8 cellular contexts compared by ENCODE assay signal in the genomic region with DNA sequence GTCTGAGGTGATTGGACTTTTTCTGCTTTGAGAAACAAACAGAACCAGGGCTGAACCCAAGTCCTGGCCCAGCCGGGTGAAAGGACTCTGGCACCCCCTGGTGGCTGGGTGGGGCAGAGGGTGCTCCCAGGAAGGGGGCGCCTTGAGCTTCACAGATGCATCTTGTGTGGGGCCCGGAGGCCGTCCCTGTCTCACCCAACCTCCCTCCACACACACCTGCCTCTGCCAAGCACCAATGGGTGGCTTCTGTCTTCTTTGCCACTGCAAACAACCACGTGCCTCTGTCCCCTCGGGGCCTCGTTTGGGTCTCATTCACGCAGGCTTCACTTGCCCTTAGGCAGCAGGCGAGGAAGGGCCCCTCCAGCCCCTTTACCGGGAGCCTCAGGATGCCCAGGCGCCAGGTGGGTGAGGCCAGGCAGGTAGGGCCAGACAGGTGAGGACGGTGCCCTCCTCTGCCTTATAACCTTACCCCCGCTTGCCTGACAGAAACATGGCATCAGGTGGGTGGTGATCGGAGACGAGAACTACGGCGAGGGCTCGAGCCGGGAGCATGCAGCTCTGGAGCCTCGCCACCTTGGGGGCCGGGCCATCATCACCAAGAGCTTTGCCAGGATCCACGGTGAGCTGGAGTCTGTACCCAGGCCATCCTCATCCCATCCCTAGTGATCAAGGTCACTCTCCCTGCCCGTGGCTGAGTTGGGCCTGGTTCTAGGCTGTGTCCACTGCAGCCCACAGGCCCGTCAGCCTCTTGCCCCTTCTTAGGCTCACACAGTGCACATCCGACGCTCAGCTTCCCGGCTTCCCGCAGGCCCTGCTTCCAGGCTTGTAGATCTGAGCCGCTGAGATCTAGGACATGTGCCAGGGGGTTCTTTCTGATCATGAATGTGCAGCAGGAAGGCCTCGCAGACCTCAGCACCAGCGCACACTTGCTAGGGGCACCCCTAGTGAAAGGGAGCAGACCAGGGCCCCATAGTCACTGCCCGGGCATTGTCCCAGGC. TPM values are rescaled to one million over a fixed set of nuclear protein-coding genes. Genes with fewer than 3 reads are reported as not detected.
A peak's percentile ranks its signal among the peaks of the same experiment; 100 is the strongest.
DNase-seq lines count a peak whose midpoint lies in the region; ATAC-seq and TF ChIP-seq lines count a peak whose summit lies in the region.

No MANE protein-coding gene starts in this region.

- H3K4me3 Mint-ChIP-seq in activated T-cell treated with anti-CD3 and anti-CD28 coated beads, Interleukin-2, amount 50 U/mL, for 24 hours: no peak overlapping the region

- H3K27ac Mint-ChIP-seq in activated T-cell treated with anti-CD3 and anti-CD28 coated beads, Interleukin-2, amount 50 U/mL, for 24 hours: peak overlapping the region; percentile 89

- H3K27me3 ChIP-seq in NT2/D1 (ENCODE audit: insufficient read depth, insufficient read length) (no peaks in the 10 kb centered on the region), fibroblast of lung (ENCODE audit: control insufficient read depth, insufficient read depth, low read length) (no peaks in the 10 kb centered on the region), parathyroid adenoma (ENCODE audit: control insufficient read depth, insufficient read depth, low read length) (no peaks in the 10 kb centered on the region), transverse colon (no peaks in the 10 kb centered on the region)

- 67 to 76% methylated on average over 3 to 29 of the region's 32 CpGs for WGBS in transverse colon (ENCODE audit: low coverage in 1 of 2), 2 donors

- H3K27ac ChIP-seq in fibroblast of lung (ENCODE audit: insufficient read depth, low read length) (no peak overlapping the region), parathyroid adenoma (peak overlapping the region; percentile 22), transverse colon (peak overlapping the region; percentile 75 to 86 (median 80))

- ATAC-seq in HG02610 (IDR thresholded peaks at IDR 0.05; ENCODE audit: unreplicated experiment): no peak

- H3K79me2 ChIP-seq in fibroblast of lung (ENCODE audit: control insufficient read depth, insufficient read depth, low read length) (peaks cover 11% of the 10 kb centered on the region), parathyroid adenoma (no peaks in the 10 kb centered on the region)

- CTCF ChIA-PET in GM10248 (lab: Yijun Ruan, JAX): interaction anchor here (0.6 to 9.7 kb wide), 37 partner anchors 8 to 604 kb away, joined by 3 to 190 read pairs (median 4); partner anchors contain the start of genes ACO2, PHF5A, TEF and ZC3H7B

- H3K4me2 ChIP-seq in fibroblast of lung (ENCODE audit: extremely low read depth, insufficient read depth, low read length): no peak overlapping the region
- H3K4me2 ChIP-seq in parathyroid adenoma (ENCODE audit: low read length): no peak overlapping the region

- no peaks in the 10 kb centered on the region for H3K27me3 Mint-ChIP-seq in activated T-cell treated with anti-CD3 and anti-CD28 coated beads, Interleukin-2, amount 50 U/mL, for 24 hours

- H3K9ac ChIP-seq in NT2/D1 (ENCODE audit: insufficient read length, low read depth) (peak overlapping the region; percentile 32), fibroblast of lung (ENCODE audit: insufficient read depth, low read length) (no peak overlapping the region), parathyroid adenoma (no peak overlapping the region)

- peaks cover 93% of the 10 kb centered on the region for H3K36me3 ChIP-seq in NT2/D1 (ENCODE audit: insufficient read depth, insufficient read length, low read length)
- peaks cover 53% of the 10 kb centered on the region for H3K36me3 ChIP-seq in fibroblast of lung (ENCODE audit: control insufficient read depth, insufficient read depth, low read length)
- no peaks in the 10 kb centered on the region for H3K36me3 ChIP-seq in parathyroid adenoma (ENCODE audit: control insufficient read depth, insufficient read depth, low read length)
- H3K36me3 ChIP-seq in transverse colon: peaks cover 0 to 40% (median 13%) of the 10 kb centered on the region in 4 donors

- no peak for TF ChIP-seq POLR2A in transverse colon (IDR thresholded peaks at IDR 0.05)

- no peak overlapping the region for H2AFZ ChIP-seq in fibroblast of lung (ENCODE audit: low read length)
- H2AFZ ChIP-seq in parathyroid adenoma: no peak overlapping the region

- in situ Hi-C loops in transverse colon (cut with MboI; ENCODE audit: low pct_ligation_motif_present in 1 of 4, low pct_unique_long_range_greater_than_20kb in 1 of 4, low sequenced_read_pairs in 3 of 4): loop anchor here in 1 of 4 donors (5.0 kb wide), 1 partner anchor 125 kb away; no protein-coding TSS in a partner anchor

- H3K9me3 ChIP-seq in NT2/D1 (ENCODE audit: insufficient read depth, low read length) (no peaks in the 10 kb centered on the region), fibroblast of lung (ENCODE audit: control insufficient read depth, insufficient read depth, low read depth, low read length) (no peaks in the 10 kb centered on the region), parathyroid adenoma (ENCODE audit: control insufficient read depth, low read length) (no peaks in the 10 kb centered on the region), transverse colon (no peaks in the 10 kb centered on the region)

- peaks cover 13% of the 10 kb centered on the region for H3K4me1 ChIP-seq in NT2/D1 (ENCODE audit: insufficient read depth, insufficient read length)
- peaks cover 31% of the 10 kb centered on the region for H3K4me1 ChIP-seq in fibroblast of lung (ENCODE audit: control insufficient read depth, extremely low read depth, insufficient read depth, low read length)
- peaks cover 11% of the 10 kb centered on the region for H3K4me1 ChIP-seq in parathyroid adenoma
- H3K4me1 ChIP-seq in transverse colon: peaks cover 17 to 25% (median 22%) of the 10 kb centered on the region in 4 donors

- no peaks in the 10 kb centered on the region for H3K9me3 Mint-ChIP-seq in activated T-cell treated with anti-CD3 and anti-CD28 coated beads, Interleukin-2, amount 50 U/mL, for 24 hours

- H3K4me3 ChIP-seq in NT2/D1 (ENCODE audit: insufficient read length, low read depth) (no peak overlapping the region), fibroblast of lung (replicated peaks in 1 of 4; ENCODE audit: control extremely low read depth in 1 of 4, insufficient read depth in 1 of 4, low read depth in 3 of 4, low read length in 4 of 4) (no peak overlapping the region), parathyroid adenoma (ENCODE audit: low read depth, low read length) (no peak overlapping the region), transverse colon (no peak overlapping the region)

- DNase-seq in GM10248 (ENCODE audit: extremely low spot score) (peak; percentile 80), NT2/D1 (ENCODE audit: low read depth, low spot score) (no peak), fibroblast of lung (ENCODE audit: low read depth in 2 of 2) (peak in 1 of 2 donors; percentile 32), transverse colon (peak; percentile 55), SIG-M5 (lab: John Stamatoyannopoulos, UW) (no peak)
- peak; percentile 81 for DNase-seq in activated T-cell treated with anti-CD3 and anti-CD28 coated beads, Interleukin-2, amount 50 U/mL, for 24 hours

- POLR2A ChIA-PET in GM10248 (lab: Yijun Ruan, JAX): interaction anchor here (0.5 to 1.0 kb wide), 3 partner anchors 17 to 81 kb away, joined by 3 to 9 read pairs (median 3); partner anchors contain the start of gene TOB2

- H3K4me1 Mint-ChIP-seq in activated T-cell treated with anti-CD3 and anti-CD28 coated beads, Interleukin-2, amount 50 U/mL, for 24 hours (ENCODE audit: low read depth): peaks cover 18% of the 10 kb centered on the region

- no peaks in the 10 kb centered on the region for H4K20me1 ChIP-seq in fibroblast of lung (ENCODE audit: control insufficient read depth, extremely low read depth, insufficient read depth, low read length)

- TF ChIP-seq CTCF in GM10248 (IDR thresholded peaks at IDR 0.05; ENCODE audit: control extremely low read depth, extremely low read depth, low read depth, missing control alignments) (peak; percentile 90), fibroblast of lung (conservative IDR thresholded peaks at IDR 0.05 in 1 of 2, IDR thresholded peaks at IDR 0.05 in 1 of 2; ENCODE audit: low read depth in 1 of 2, low read length in 2 of 2) (peak; percentile 81 to 87), parathyroid adenoma (IDR thresholded peaks at IDR 0.05) (peak; percentile 64), transverse colon (IDR thresholded peaks at IDR 0.05) (peak; percentile 78 to 89 (median 83))

- no peak for TF ChIP-seq EP300 in transverse colon (IDR thresholded peaks at IDR 0.05; ENCODE audit: low read depth)

- peaks cover 96% of the 10 kb centered on the region for H3K36me3 Mint-ChIP-seq in activated T-cell treated with anti-CD3 and anti-CD28 coated beads, Interleukin-2, amount 50 U/mL, for 24 hours (ENCODE audit: low read depth)

- intact Hi-C loops in transverse colon (cut with DNase I; ENCODE audit: low total_unique reads): no loop called here

RNA-seq across cellular contexts. Expression of gene POLR3H, which starts 17.2 kb away (rescaled TPM):
- 15.4 and 19.7 TPM in 2 replicates for total RNA-seq in fibroblast of lung
- 42.6 and 62.5 TPM in 2 replicates for polyA plus RNA-seq in fibroblast of lung
- polyA plus RNA-seq in fibroblast of lung (2012): 45.0 and 75.3 TPM in 2 replicates
- polyA minus RNA-seq in fibroblast of lung (ENCODE audit: low replicate concordance): 86.8 and 140 TPM in 2 replicates
- total RNA-seq in transverse colon: 1 to 10 TPM; 5.6 to 8.4 (median 7.0) TPM

RNA-seq across cellular contexts. Expression of gene CSDC2, which starts 33.7 kb away (rescaled TPM):
- total RNA-seq in fibroblast of lung (8.2 and 15.2 TPM in 2 replicates), transverse colon (1 to 10 TPM; 1.2 to 7.1 (median 2.8) TPM)
- polyA plus RNA-seq in fibroblast of lung: 3.3 and 11.2 TPM in 2 replicates
- 8.2 and 32.3 TPM in 2 replicates for polyA plus RNA-seq in fibroblast of lung (2012)
- 6.2 and 14.9 TPM in 2 replicates for polyA minus RNA-seq in fibroblast of lung (ENCODE audit: low replicate concordance)

RNA-seq across cellular contexts. Expression of gene ACO2, which starts 58.2 kb away (rescaled TPM):
- total RNA-seq in fibroblast of lung: 60.4 and 80.3 TPM in 2 replicates
- polyA plus RNA-seq in fibroblast of lung: 37.6 and 52.6 TPM in 2 replicates
- 58.1 and 76.0 TPM in 2 replicates for polyA plus RNA-seq in fibroblast of lung (2012)
- 145 and 147 TPM in 2 replicates for polyA minus RNA-seq in fibroblast of lung (ENCODE audit: low replicate concordance)
- 100 to 1,000 TPM; 164 to 351 (median 255) TPM for total RNA-seq in transverse colon

RNA-seq across cellular contexts. Expression of gene PHF5A, which starts 58.6 kb away (rescaled TPM):
- total RNA-seq in fibroblast of lung (63.3 and 64.2 TPM in 2 replicates), transverse colon (10 to 100 TPM in 3 of 4 donors, 1 to 10 TPM in 1; 3.0 to 33.9 (median 25.0) TPM)
- polyA plus RNA-seq in fibroblast of lung: 61.5 and 82.7 TPM in 2 replicates
- polyA plus RNA-seq in fibroblast of lung (2012): 41.9 and 53.4 TPM in 2 replicates
- polyA minus RNA-seq in fibroblast of lung (ENCODE audit: low replicate concordance): 16.5 and 18.3 TPM in 2 replicates

Comparison
In these comparisons a context has a peak if more than half of its experiments do, and no peak if none do; other contexts are left out.
1. DNase-seq: peak in GM10248 (single experiment), activated T-cell treated with anti-CD3 and anti-CD28 coated beads, Interleukin-2, amount 50 U/mL, for 24 hours (single experiment) and transverse colon (single experiment); none in NT2/D1 (single experiment) and SIG-M5 (single experiment).
2. Peak in every context shown above with its lines, with median percentiles within 50 percentile points of each other: CTCF ChIP-seq.